ENCODE assay signal across 1 cellular context in the genomic region with DNA sequence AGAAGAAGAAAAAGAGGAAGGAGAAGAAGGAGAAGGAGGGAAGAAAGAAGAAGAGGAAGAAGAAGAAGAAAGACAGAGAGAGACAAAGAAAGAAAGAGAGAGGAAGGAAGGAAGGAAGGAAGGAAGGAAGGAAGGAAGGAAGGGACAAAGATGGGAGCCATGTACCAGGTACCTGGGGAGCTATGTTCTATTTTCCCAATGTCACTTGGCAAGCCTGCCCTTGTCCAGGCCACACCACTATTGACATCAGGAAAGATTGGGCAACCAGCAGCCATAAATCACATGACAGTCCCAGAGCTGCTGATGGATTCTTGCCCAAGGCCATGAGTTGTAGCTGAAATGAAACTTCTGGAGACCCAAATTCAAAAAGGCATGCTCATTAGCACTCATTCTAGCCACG.
TF ChIP-seq lines count a peak whose summit lies in the region.

No MANE protein-coding gene starts in this region.

TF ChIP-seq in HepG2, 621 proteins besides CTCF, POLR2A, EP300 and RAD21:
- TF ChIP-seq ZNF501 (CRISPR knock-in tag; IDR thresholded peaks at IDR 0.05) = peak; percentile 28; the same call in 1 of the 2 replicates
- TF ChIP-seq U2AF2 (IDR thresholded peaks at IDR 0.05; ENCODE audit: low read depth, low read length) = peak; percentile 78; the same call in 1 of the 2 replicates
- TF ChIP-seq GTF2F1 (IDR thresholded peaks at IDR 0.05; ENCODE audit: low read length) = no peak
- TF ChIP-seq, protein P1, sequence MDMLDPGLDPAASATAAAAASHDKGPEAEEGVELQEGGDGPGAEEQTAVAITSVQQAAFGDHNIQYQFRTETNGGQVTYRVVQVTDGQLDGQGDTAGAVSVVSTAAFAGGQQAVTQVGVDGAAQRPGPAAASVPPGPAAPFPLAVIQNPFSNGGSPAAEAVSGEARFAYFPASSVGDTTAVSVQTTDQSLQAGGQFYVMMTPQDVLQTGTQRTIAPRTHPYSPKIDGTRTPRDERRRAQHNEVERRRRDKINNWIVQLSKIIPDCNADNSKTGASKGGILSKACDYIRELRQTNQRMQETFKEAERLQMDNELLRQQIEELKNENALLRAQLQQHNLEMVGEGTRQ (IDR thresholded peaks at IDR 0.05; ENCODE audit: low read depth, low read length) = peak; percentile 55; the same call in 1 of the 2 replicates
- TF ChIP-seq, protein P1 (CRISPR knock-in tag; IDR thresholded peaks at IDR 0.05; ENCODE audit: borderline replicate concordance) = peak; percentile 61; the same call in 1 of the 2 replicates
- TF ChIP-seq, protein P2, sequence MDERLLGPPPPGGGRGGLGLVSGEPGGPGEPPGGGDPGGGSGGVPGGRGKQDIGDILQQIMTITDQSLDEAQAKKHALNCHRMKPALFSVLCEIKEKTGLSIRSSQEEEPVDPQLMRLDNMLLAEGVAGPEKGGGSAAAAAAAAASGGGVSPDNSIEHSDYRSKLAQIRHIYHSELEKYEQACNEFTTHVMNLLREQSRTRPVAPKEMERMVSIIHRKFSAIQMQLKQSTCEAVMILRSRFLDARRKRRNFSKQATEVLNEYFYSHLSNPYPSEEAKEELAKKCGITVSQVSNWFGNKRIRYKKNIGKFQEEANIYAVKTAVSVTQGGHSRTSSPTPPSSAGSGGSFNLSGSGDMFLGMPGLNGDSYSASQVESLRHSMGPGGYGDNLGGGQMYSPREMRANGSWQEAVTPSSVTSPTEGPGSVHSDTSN (CRISPR knock-in tag; IDR thresholded peaks at IDR 0.05) = peak; percentile 22; the same call in 1 of the 2 replicates
- 0 out of 2 replicates have a peak, but pooled peaks have one; percentile 30 for TF ChIP-seq KLF6 (CRISPR knock-in tag; IDR thresholded peaks at IDR 0.05)
- peak; percentile 51 for TF ChIP-seq FOSL2 (CRISPR knock-in tag; IDR thresholded peaks at IDR 0.05)
- peak; percentile 77; the same call in 1 of the 2 replicates for TF ChIP-seq HOXA5 (CRISPR knock-in tag; IDR thresholded peaks at IDR 0.05)
- TF ChIP-seq, protein P3, sequence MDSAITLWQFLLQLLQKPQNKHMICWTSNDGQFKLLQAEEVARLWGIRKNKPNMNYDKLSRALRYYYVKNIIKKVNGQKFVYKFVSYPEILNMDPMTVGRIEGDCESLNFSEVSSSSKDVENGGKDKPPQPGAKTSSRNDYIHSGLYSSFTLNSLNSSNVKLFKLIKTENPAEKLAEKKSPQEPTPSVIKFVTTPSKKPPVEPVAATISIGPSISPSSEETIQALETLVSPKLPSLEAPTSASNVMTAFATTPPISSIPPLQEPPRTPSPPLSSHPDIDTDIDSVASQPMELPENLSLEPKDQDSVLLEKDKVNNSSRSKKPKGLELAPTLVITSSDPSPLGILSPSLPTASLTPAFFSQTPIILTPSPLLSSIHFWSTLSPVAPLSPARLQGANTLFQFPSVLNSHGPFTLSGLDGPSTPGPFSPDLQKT (CRISPR knock-in tag; IDR thresholded peaks at IDR 0.05; ENCODE audit: borderline replicate concordance) = no peak
- TF ChIP-seq MEIS2 (CRISPR knock-in tag; IDR thresholded peaks at IDR 0.05) = peak; percentile 60; the same call in 1 of the 2 replicates
- peak; percentile 30; the same call in 1 of the 2 replicates for TF ChIP-seq HNF4A (CRISPR knock-in tag; IDR thresholded peaks at IDR 0.05)
- TF ChIP-seq ELF3 (CRISPR knock-in tag; IDR thresholded peaks at IDR 0.05) = no peak
- no peak for TF ChIP-seq KAT7 (CRISPR knock-in tag; IDR thresholded peaks at IDR 0.05; ENCODE audit: borderline replicate concordance)
- TF ChIP-seq, protein P4, sequence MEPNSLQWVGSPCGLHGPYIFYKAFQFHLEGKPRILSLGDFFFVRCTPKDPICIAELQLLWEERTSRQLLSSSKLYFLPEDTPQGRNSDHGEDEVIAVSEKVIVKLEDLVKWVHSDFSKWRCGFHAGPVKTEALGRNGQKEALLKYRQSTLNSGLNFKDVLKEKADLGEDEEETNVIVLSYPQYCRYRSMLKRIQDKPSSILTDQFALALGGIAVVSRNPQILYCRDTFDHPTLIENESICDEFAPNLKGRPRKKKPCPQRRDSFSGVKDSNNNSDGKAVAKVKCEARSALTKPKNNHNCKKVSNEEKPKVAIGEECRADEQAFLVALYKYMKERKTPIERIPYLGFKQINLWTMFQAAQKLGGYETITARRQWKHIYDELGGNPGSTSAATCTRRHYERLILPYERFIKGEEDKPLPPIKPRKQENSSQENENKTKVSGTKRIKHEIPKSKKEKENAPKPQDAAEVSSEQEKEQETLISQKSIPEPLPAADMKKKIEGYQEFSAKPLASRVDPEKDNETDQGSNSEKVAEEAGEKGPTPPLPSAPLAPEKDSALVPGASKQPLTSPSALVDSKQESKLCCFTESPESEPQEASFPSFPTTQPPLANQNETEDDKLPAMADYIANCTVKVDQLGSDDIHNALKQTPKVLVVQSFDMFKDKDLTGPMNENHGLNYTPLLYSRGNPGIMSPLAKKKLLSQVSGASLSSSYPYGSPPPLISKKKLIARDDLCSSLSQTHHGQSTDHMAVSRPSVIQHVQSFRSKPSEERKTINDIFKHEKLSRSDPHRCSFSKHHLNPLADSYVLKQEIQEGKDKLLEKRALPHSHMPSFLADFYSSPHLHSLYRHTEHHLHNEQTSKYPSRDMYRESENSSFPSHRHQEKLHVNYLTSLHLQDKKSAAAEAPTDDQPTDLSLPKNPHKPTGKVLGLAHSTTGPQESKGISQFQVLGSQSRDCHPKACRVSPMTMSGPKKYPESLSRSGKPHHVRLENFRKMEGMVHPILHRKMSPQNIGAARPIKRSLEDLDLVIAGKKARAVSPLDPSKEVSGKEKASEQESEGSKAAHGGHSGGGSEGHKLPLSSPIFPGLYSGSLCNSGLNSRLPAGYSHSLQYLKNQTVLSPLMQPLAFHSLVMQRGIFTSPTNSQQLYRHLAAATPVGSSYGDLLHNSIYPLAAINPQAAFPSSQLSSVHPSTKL (CRISPR knock-in tag; IDR thresholded peaks at IDR 0.05) = peak; percentile 51
- 0 out of 2 replicates have a peak, but pooled peaks have one; percentile 39 for TF ChIP-seq CBX5 (CRISPR knock-in tag; IDR thresholded peaks at IDR 0.05; ENCODE audit: borderline replicate concordance)
- TF ChIP-seq, protein P5, sequence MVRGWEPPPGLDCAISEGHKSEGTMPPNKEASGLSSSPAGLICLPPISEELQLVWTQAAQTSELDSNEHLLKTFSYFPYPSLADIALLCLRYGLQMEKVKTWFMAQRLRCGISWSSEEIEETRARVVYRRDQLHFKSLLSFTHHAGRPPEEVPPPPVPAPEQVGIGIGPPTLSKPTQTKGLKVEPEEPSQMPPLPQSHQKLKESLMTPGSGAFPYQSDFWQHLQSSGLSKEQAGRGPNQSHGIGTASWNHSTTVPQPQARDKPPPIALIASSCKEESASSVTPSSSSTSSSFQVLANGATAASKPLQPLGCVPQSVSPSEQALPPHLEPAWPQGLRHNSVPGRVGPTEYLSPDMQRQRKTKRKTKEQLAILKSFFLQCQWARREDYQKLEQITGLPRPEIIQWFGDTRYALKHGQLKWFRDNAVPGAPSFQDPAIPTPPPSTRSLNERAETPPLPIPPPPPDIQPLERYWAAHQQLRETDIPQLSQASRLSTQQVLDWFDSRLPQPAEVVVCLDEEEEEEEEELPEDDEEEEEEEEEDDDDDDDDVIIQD (CRISPR knock-in tag; IDR thresholded peaks at IDR 0.05; ENCODE audit: low read depth) = 0 out of 2 replicates have a peak, but pooled peaks have one; percentile 21
- 0 out of 2 replicates have a peak, but pooled peaks have one; percentile 17 for TF ChIP-seq ZMYM4 (CRISPR knock-in tag; IDR thresholded peaks at IDR 0.05)
- TF ChIP-seq ZNF816 (CRISPR knock-in tag; IDR thresholded peaks at IDR 0.05; ENCODE audit: borderline replicate concordance) = no peak
- no peak for TF ChIP-seq ATAD3A (CRISPR knock-in tag; IDR thresholded peaks at IDR 0.05)
- TF ChIP-seq, protein P6, sequence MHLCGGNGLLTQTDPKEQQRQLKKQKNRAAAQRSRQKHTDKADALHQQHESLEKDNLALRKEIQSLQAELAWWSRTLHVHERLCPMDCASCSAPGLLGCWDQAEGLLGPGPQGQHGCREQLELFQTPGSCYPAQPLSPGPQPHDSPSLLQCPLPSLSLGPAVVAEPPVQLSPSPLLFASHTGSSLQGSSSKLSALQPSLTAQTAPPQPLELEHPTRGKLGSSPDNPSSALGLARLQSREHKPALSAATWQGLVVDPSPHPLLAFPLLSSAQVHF (CRISPR knock-in tag; IDR thresholded peaks at IDR 0.05) = no peak
- peak; percentile 38; the same call in 1 of the 2 replicates for TF ChIP-seq SOX5 (CRISPR knock-in tag; IDR thresholded peaks at IDR 0.05; ENCODE audit: borderline replicate concordance)
- 0 out of 2 replicates have a peak, but pooled peaks have one; percentile 38 for TF ChIP-seq MED1 (CRISPR knock-in tag; IDR thresholded peaks at IDR 0.05)
- TF ChIP-seq KAT8 (CRISPR knock-in tag; IDR thresholded peaks at IDR 0.05) = 0 out of 2 replicates have a peak, but pooled peaks have one; percentile 26
- TF ChIP-seq HMG20A (CRISPR knock-in tag; IDR thresholded peaks at IDR 0.05; ENCODE audit: borderline replicate concordance) = 0 out of 2 replicates have a peak, but pooled peaks have one; percentile 14
- TF ChIP-seq CEBPG (CRISPR knock-in tag; IDR thresholded peaks at IDR 0.05) = peak; percentile 88
- peak; percentile 23; the same call in 1 of the 2 replicates for TF ChIP-seq KDM6A (CRISPR knock-in tag; IDR thresholded peaks at IDR 0.05; ENCODE audit: low read depth)
- TF ChIP-seq FOXA1 (IDR thresholded peaks at IDR 0.05) = no peak
- TF ChIP-seq FOXA1 (CRISPR knock-in tag; IDR thresholded peaks at IDR 0.05) = peak; percentile 81
- TF ChIP-seq HOXA9 (CRISPR knock-in tag; IDR thresholded peaks at IDR 0.05; ENCODE audit: borderline replicate concordance) = peak; percentile 94
- TF ChIP-seq TEAD3 (CRISPR knock-in tag; optimal IDR thresholded peaks at IDR 0.05; ENCODE audit: borderline replicate concordance) = peak; percentile 22
- TF ChIP-seq, protein P7, sequence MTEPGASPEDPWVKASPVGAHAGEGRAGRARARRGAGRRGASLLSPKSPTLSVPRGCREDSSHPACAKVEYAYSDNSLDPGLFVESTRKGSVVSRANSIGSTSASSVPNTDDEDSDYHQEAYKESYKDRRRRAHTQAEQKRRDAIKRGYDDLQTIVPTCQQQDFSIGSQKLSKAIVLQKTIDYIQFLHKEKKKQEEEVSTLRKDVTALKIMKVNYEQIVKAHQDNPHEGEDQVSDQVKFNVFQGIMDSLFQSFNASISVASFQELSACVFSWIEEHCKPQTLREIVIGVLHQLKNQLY (CRISPR knock-in tag; IDR thresholded peaks at IDR 0.05) = 0 out of 2 replicates have a peak, but pooled peaks have one; percentile 28
- TF ChIP-seq, protein P8, sequence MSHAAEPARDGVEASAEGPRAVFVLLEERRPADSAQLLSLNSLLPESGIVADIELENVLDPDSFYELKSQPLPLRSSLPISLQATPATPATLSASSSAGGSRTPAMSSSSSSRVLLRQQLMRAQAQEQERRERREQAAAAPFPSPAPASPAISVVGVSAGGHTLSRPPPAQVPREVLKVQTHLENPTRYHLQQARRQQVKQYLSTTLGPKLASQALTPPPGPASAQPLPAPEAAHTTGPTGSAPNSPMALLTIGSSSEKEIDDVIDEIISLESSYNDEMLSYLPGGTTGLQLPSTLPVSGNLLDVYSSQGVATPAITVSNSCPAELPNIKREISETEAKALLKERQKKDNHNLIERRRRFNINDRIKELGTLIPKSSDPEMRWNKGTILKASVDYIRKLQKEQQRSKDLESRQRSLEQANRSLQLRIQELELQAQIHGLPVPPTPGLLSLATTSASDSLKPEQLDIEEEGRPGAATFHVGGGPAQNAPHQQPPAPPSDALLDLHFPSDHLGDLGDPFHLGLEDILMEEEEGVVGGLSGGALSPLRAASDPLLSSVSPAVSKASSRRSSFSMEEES (CRISPR knock-in tag; IDR thresholded peaks at IDR 0.05) = peak; percentile 91
- TF ChIP-seq GATAD2A (CRISPR knock-in tag; IDR thresholded peaks at IDR 0.05) = peak; percentile 46; the same call in 1 of the 2 replicates
- peak; percentile 14; the same call in 1 of the 2 replicates for TF ChIP-seq BHLHE40 (IDR thresholded peaks at IDR 0.05; ENCODE audit: low read length)
- TF ChIP-seq ZBTB42 (CRISPR knock-in tag; IDR thresholded peaks at IDR 0.05) = no peak
- peak; percentile 84; the same call in 1 of the 2 replicates for TF ChIP-seq ZNF644 (CRISPR knock-in tag; IDR thresholded peaks at IDR 0.05; ENCODE audit: low read depth)
- TF ChIP-seq MAF1 (CRISPR knock-in tag; IDR thresholded peaks at IDR 0.05; ENCODE audit: borderline replicate concordance) = no peak
- TF ChIP-seq SMC3 (IDR thresholded peaks at IDR 0.05; ENCODE audit: low read length) = 0 out of 2 replicates have a peak, but pooled peaks have one; percentile 8
- TF ChIP-seq, protein P9, sequence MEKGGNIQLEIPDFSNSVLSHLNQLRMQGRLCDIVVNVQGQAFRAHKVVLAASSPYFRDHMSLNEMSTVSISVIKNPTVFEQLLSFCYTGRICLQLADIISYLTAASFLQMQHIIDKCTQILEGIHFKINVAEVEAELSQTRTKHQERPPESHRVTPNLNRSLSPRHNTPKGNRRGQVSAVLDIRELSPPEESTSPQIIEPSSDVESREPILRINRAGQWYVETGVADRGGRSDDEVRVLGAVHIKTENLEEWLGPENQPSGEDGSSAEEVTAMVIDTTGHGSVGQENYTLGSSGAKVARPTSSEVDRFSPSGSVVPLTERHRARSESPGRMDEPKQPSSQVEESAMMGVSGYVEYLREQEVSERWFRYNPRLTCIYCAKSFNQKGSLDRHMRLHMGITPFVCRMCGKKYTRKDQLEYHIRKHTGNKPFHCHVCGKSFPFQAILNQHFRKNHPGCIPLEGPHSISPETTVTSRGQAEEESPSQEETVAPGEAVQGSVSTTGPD (CRISPR knock-in tag; IDR thresholded peaks at IDR 0.05) = no peak
- TF ChIP-seq FOXA3 (CRISPR knock-in tag; IDR thresholded peaks at IDR 0.05) = peak; percentile 62
- peak; percentile 38; the same call in 1 of the 2 replicates for TF ChIP-seq FOXK1 (CRISPR knock-in tag; IDR thresholded peaks at IDR 0.05; ENCODE audit: borderline replicate concordance, low read depth)
- TF ChIP-seq CEBPB (IDR thresholded peaks at IDR 0.05; ENCODE audit: borderline replicate concordance, low read depth, low read length) = peak; percentile 98
TF ChIP-seq in HepG2: peak in this region for 31.
